ENCODE assay signal across 25 cellular contexts in genomic region chr6:37930288-37931075, GRCh38.
A peak's percentile ranks its signal among the peaks of the same experiment; 100 is the strongest.
DNase-seq lines count a peak whose midpoint lies in the region; ATAC-seq, FAIRE-seq and TF ChIP-seq lines count a peak whose summit lies in the region.
"Had no signal": no experiment of that assay in that cellular context is flagged by ENCODE, and none has a peak within 500 bp of the region (broad histone marks: within the 10 kb centered on the region; RNA-seq: fewer than 3 reads in every experiment).

No MANE protein-coding gene starts in this region.

- peaks cover 9% of the 10 kb centered on the region for H4K20me1 ChIP-seq in PC-9 (ENCODE audit: insufficient read depth)
- H4K20me1 ChIP-seq in hepatocyte (ENCODE audit: insufficient read depth, poor library complexity, severe bottlenecking): peaks cover 68% of the 10 kb centered on the region
- H4K20me1 ChIP-seq in OCI-LY7 (ENCODE audit: insufficient read depth, low read length): no peaks in the 10 kb centered on the region

- no peaks in the 10 kb centered on the region for H3K9me3 Mint-ChIP-seq in naive thymus-derived CD4-positive, alpha-beta T cell
- H3K9me3 Mint-ChIP-seq: H9 had no signal

- intact Hi-C loops in PC-9 (cut with micrococcal nuclease; ENCODE audit: unreplicated experiment) (no loop called here), OCI-LY7 (cut with micrococcal nuclease; ENCODE audit: unreplicated experiment) (no loop called here)
- intact Hi-C loops in naive thymus-derived CD4-positive, alpha-beta T cell (cut with micrococcal nuclease): no loop called here

- H3K4me3 Mint-ChIP-seq in naive thymus-derived CD4-positive, alpha-beta T cell: no peak overlapping the region
- H3K4me3 Mint-ChIP-seq: H9 had no signal

- no peaks in the 10 kb centered on the region for H3K27me3 ChIP-seq in PC-9 (ENCODE audit: insufficient read depth, low read depth)
- H3K27me3 ChIP-seq in hepatocyte: no peaks in the 10 kb centered on the region
- H3K27me3 ChIP-seq in naive thymus-derived CD4-positive, alpha-beta T cell (ENCODE audit: control insufficient read depth in 2 of 2, insufficient read depth in 2 of 2, low read length in 2 of 2): peaks cover 0 to 3% of the 10 kb centered on the region in 2 donors
- H3K27me3 ChIP-seq: BE2C, pancreas, right atrium auricular region, spleen had no signal

- no peak overlapping the region for H3K4me2 ChIP-seq in PC-9
- H3K4me2 ChIP-seq in hepatocyte: peak overlapping the region; percentile 0
- no peak overlapping the region for H3K4me2 ChIP-seq in OCI-LY7 (ENCODE audit: low read length)

- no peak overlapping the region; the same call in 1 of the 2 replicates for H3K27ac ChIP-seq in PC-9
- peak overlapping the region; percentile 47 for H3K27ac ChIP-seq in hepatocyte
- no peak overlapping the region for H3K27ac ChIP-seq in naive thymus-derived CD4-positive, alpha-beta T cell (ENCODE audit: low read depth, low read length)
- H3K27ac ChIP-seq in OCI-LY7 (ENCODE audit: low read depth, low read length, poor library complexity, severe bottlenecking): no peak overlapping the region
- H3K27ac ChIP-seq: pancreas, spleen had no signal

- DNase-seq in PC-9 (no peak), hepatocyte (ENCODE audit: low spot score) (no peak), OCI-LY7 (ENCODE audit: low spot score) (no peak), NCI-H187 (lab: John Stamatoyannopoulos, UW) (no peak), iPS-NIHi11 (ENCODE audit: low spot score) (no peak)
- DNase-seq in naive thymus-derived CD4-positive, alpha-beta T cell: no peak
- DNase-seq: activated CD4-positive, alpha-beta T cell treated with anti-CD3 and anti-CD28 coated beads for 4 hours; activated gamma-delta T cell treated with Interleukin-2 at 50 U/mL for 16 hours; BE2C; DMS53; effector CD8-positive, alpha-beta T cell; erythroblast; H9; head of caudate nucleus; mesenchymal stem cell; NCI-H2081 treated with DMSO at 0.1 percent for 48 hours; NCI-H82; pancreas; spleen; T-helper 2 cell; trophoblast cell had no signal

- TF ChIP-seq CTCF in PC-9 (conservative IDR thresholded peaks at IDR 0.05) (no peak), hepatocyte (IDR thresholded peaks at IDR 0.05; ENCODE audit: poor library complexity) (no peak), OCI-LY7 (conservative IDR thresholded peaks at IDR 0.05; ENCODE audit: low read length) (no peak)

- ATAC-seq in naive thymus-derived CD4-positive, alpha-beta T cell: no peak
- ATAC-seq in HG03571 (IDR thresholded peaks at IDR 0.05; ENCODE audit: unreplicated experiment): no peak
- ATAC-seq: pancreas, SK-N-SH treated with all-trans-retinoic acid at 6 μM for 48 hours had no signal

- H3K36me3 ChIP-seq in PC-9 (ENCODE audit: low read depth): 0 out of 2 replicates have a peak, but pooled peaks cover 5% of the 10 kb centered on the region
- H3K36me3 ChIP-seq in hepatocyte (replicated peaks; ENCODE audit: insufficient read depth, low read depth): no peaks in the 10 kb centered on the region
- no peaks in the 10 kb centered on the region for H3K36me3 ChIP-seq in naive thymus-derived CD4-positive, alpha-beta T cell (ENCODE audit: control insufficient read depth in 2 of 3, insufficient read depth in 3 of 3, low read length in 3 of 3)
- H3K36me3 ChIP-seq in OCI-LY7 (ENCODE audit: insufficient read depth, low read length): no peaks in the 10 kb centered on the region
- H3K36me3 ChIP-seq: BE2C, pancreas, right atrium auricular region had no signal

- H3F3A ChIP-seq in PC-9 (ENCODE audit: insufficient read depth, low read depth): peaks cover 6% of the 10 kb centered on the region; the same call in 1 of the 2 replicates

- peaks cover 0 to 41% (median 24%) of the 10 kb centered on the region in 5 donors for H3K36me3 Mint-ChIP-seq in naive thymus-derived CD4-positive, alpha-beta T cell

- H3K9me3 ChIP-seq in PC-9 (ENCODE audit: insufficient read depth, low read depth) (no peaks in the 10 kb centered on the region), hepatocyte (ENCODE audit: low read depth) (no peaks in the 10 kb centered on the region), OCI-LY7 (ENCODE audit: low read length) (no peaks in the 10 kb centered on the region)
- H3K9me3 ChIP-seq in naive thymus-derived CD4-positive, alpha-beta T cell (ENCODE audit: control insufficient read depth in 2 of 3, low read length in 3 of 3): no peaks in the 10 kb centered on the region
- H3K9me3 ChIP-seq: BE2C, pancreas, right atrium auricular region, spleen had no signal

- H3K4me1 ChIP-seq in PC-9 (replicated peaks; ENCODE audit: insufficient read depth) (no peaks in the 10 kb centered on the region), hepatocyte (ENCODE audit: insufficient read depth) (no peaks in the 10 kb centered on the region), OCI-LY7 (ENCODE audit: insufficient read depth, low read length, poor library complexity, severe bottlenecking) (no peaks in the 10 kb centered on the region)
- H3K4me1 ChIP-seq in naive thymus-derived CD4-positive, alpha-beta T cell (ENCODE audit: control insufficient read depth in 2 of 2, insufficient read depth in 2 of 2, low read length in 2 of 2): peaks cover 0 to under 1% of the 10 kb centered on the region in 2 donors
- H3K4me1 ChIP-seq: BE2C had no signal

- POLR2A ChIA-PET in PC-9 (lab: Charles Lee; ENCODE audit: unreplicated experiment): no interaction called here
- POLR2A ChIA-PET in naive thymus-derived CD4-positive, alpha-beta T cell (lab: Charles Lee): interaction anchor here (0.6 kb wide), 2 partner anchors 311 to 1985 kb away, joined by 3 read pairs; no protein-coding TSS in a partner anchor
- POLR2A ChIA-PET in OCI-LY7 (lab: Charles Lee): interaction anchor here (1.2 kb wide), 3 partner anchors 13 to 224 kb away, joined by 3 read pairs; no protein-coding TSS in a partner anchor

- BruUV-seq in PC-9 (replicated peaks; lab: Mats Ljungman, UMichigan): TSS peak; percentile 18
- no TSS peak for BruUV-seq in OCI-LY7 (replicated peaks; lab: Mats Ljungman, UMichigan)

- H3K4me3 ChIP-seq in PC-9 (no peak overlapping the region), hepatocyte (no peak overlapping the region), OCI-LY7 (ENCODE audit: low read depth, low read length, poor library complexity, severe bottlenecking) (no peak overlapping the region)
- H3K4me3 ChIP-seq in naive thymus-derived CD4-positive, alpha-beta T cell (ENCODE audit: low read length): no peak overlapping the region
- H3K4me3 ChIP-seq: pancreas, right atrium auricular region, spleen had no signal

- H2AFZ ChIP-seq in PC-9: no peak overlapping the region
- no peak overlapping the region for H2AFZ ChIP-seq in hepatocyte
- H2AFZ ChIP-seq in OCI-LY7 (ENCODE audit: low read length): no peak overlapping the region

- WGBS in hepatocyte (ENCODE audit: low lambda C conversion rate, missing lambda C conversion rate): 71% methylated on average over 5 of the region's 5 CpGs

- CTCF ChIA-PET in PC-9 (lab: Charles Lee): no interaction called here
- CTCF ChIA-PET in naive thymus-derived CD4-positive, alpha-beta T cell (lab: Charles Lee): no interaction called here
- CTCF ChIA-PET in OCI-LY7 (lab: Charles Lee; ENCODE audit: unreplicated experiment): no interaction called here

- peaks cover 6 to 73% (median 63%) of the 10 kb centered on the region in 7 donors for H3K4me1 Mint-ChIP-seq in naive thymus-derived CD4-positive, alpha-beta T cell

- H3K79me2 ChIP-seq in PC-9 (ENCODE audit: low read depth): peaks cover 29% of the 10 kb centered on the region; the same call in 1 of the 2 replicates
- peaks cover 88% of the 10 kb centered on the region for H3K79me2 ChIP-seq in hepatocyte
- H3K79me2 ChIP-seq in OCI-LY7 (ENCODE audit: insufficient read depth, low read depth, low read length): no peaks in the 10 kb centered on the region

- peak overlapping the region in 7 of 9 donors; percentile 4 to 75 (median 37) for H3K27ac Mint-ChIP-seq in naive thymus-derived CD4-positive, alpha-beta T cell

- H3K9me2 ChIP-seq in PC-9 (ENCODE audit: insufficient read depth) (no peaks in the 10 kb centered on the region), hepatocyte (replicated peaks; ENCODE audit: insufficient read depth) (no peaks in the 10 kb centered on the region), OCI-LY7 (ENCODE audit: insufficient read depth, low read length) (no peaks in the 10 kb centered on the region)

- peak; percentile 9 for FAIRE-seq in A204.1 (lab: Jason Lieb, UNC)
- FAIRE-seq: pancreas had no signal

- H3K27me3 Mint-ChIP-seq in naive thymus-derived CD4-positive, alpha-beta T cell: no peaks in the 10 kb centered on the region
